21 cellular contexts compared by ENCODE assay signal in genomic region chr20:43843965-43844660, GRCh38.
DNase-seq lines count a peak whose midpoint lies in the region; ATAC-seq and TF ChIP-seq lines count a peak whose summit lies in the region.
"Had no signal": no experiment of that assay in that cellular context is flagged by ENCODE, and none has a peak within 500 bp of the region (broad histone marks: within the 10 kb centered on the region; RNA-seq: fewer than 3 reads in every experiment).

No MANE protein-coding gene starts in this region.

- no peak overlapping the region for H3K4me3 Mint-ChIP-seq in activated CD4-positive, alpha-beta T cell treated with anti-CD3 and anti-CD28 coated beads, Interleukin-2, amount 10 ng/mL, durations not matched to agents 7 days and 5 days
- H3K4me3 Mint-ChIP-seq in activated CD4-positive, alpha-beta T cell treated with anti-CD3 and anti-CD28 coated beads, Interleukin-2, amount 10 ng/mL, durations not matched to agents 24 days and 14 days = no peak overlapping the region
- H3K4me3 Mint-ChIP-seq in WTC11 = no peak overlapping the region
- H3K4me3 Mint-ChIP-seq: B cell; naive thymus-derived CD8-positive, alpha-beta T cell; stimulated activated naive CD8-positive, alpha-beta T cell treated with anti-CD3 and anti-CD28 coated beads, Interleukin-15, Interleukin-2, amounts not matched to agents 100 ng/mL and 50 ng/mL, for 24 hours; T-helper 1 cell treated with Interleukin-12 subunit alpha and Interleukin-12 subunit beta and Interleukin-4 antibody, amounts not matched to agents 30 μg/mL and 1 μg/mL, for 36 hours had no signal

- H3K14ac ChIP-seq in neuronal stem cell (ENCODE audit: low read length) = no peak overlapping the region

- H3K9ac ChIP-seq in KMS-11 (no peak overlapping the region), neuronal stem cell (ENCODE audit: low read depth, low read length, poor library complexity) (no peak overlapping the region)

- H3K4me2 ChIP-seq in KMS-11 (peak overlapping the region; percentile 52), neuronal stem cell (ENCODE audit: insufficient read depth, low read length, poor library complexity, severe bottlenecking) (no peak overlapping the region)

- no peaks in the 10 kb centered on the region for H3K36me3 Mint-ChIP-seq in activated CD4-positive, alpha-beta T cell treated with anti-CD3 and anti-CD28 coated beads, Interleukin-2, amount 10 ng/mL, durations not matched to agents 7 days and 5 days (ENCODE audit: low read depth)
- H3K36me3 Mint-ChIP-seq in activated CD4-positive, alpha-beta T cell treated with anti-CD3 and anti-CD28 coated beads, Interleukin-2, amount 10 ng/mL, durations not matched to agents 24 days and 14 days (ENCODE audit: low read depth) = no peaks in the 10 kb centered on the region
- no peaks in the 10 kb centered on the region for H3K36me3 Mint-ChIP-seq in WTC11
- H3K36me3 Mint-ChIP-seq: CD8-positive, alpha-beta memory T cell; naive thymus-derived CD8-positive, alpha-beta T cell had no signal

- H3K79me2 ChIP-seq in KMS-11 (ENCODE audit: insufficient read depth, low read depth) = no peaks in the 10 kb centered on the region

- H2BK120ac ChIP-seq in neuronal stem cell (ENCODE audit: low read depth, low read length) = peak overlapping the region; percentile 27

- ATAC-seq in WTC11 (no peak), HG02885 (IDR thresholded peaks at IDR 0.05; ENCODE audit: poor library complexity, unreplicated experiment) (no peak)
- ATAC-seq: naive thymus-derived CD8-positive, alpha-beta T cell; sciatic nerve had no signal

- TF ChIP-seq EP300 in tibial nerve (IDR thresholded peaks at IDR 0.05) = no peak

- peak overlapping the region; percentile 10 for H2AK5ac ChIP-seq in neuronal stem cell (ENCODE audit: low read depth, low read length)

- no peaks in the 10 kb centered on the region for H3K36me3 ChIP-seq in KMS-11 (ENCODE audit: insufficient read depth)
- no peaks in the 10 kb centered on the region for H3K36me3 ChIP-seq in brain microvascular endothelial cell (replicated peaks)
- H3K36me3 ChIP-seq in neuronal stem cell (replicated peaks in 1 of 2; ENCODE audit: control insufficient read depth in 2 of 2, insufficient read depth in 2 of 2, low read length in 2 of 2) = no peaks in the 10 kb centered on the region
- H3K36me3 ChIP-seq in tibial nerve = no peaks in the 10 kb centered on the region
- H3K36me3 ChIP-seq: heart right ventricle, MG63, thyroid gland had no signal

- no peak overlapping the region for H3K27ac ChIP-seq in KMS-11
- peak overlapping the region; percentile 13 for H3K27ac ChIP-seq in brain microvascular endothelial cell
- no peak overlapping the region for H3K27ac ChIP-seq in neuronal stem cell (replicated peaks; ENCODE audit: low read length)
- H3K27ac ChIP-seq in tibial nerve = no peak overlapping the region
- H3K27ac ChIP-seq: foreskin keratinocyte, heart right ventricle, thyroid gland had no signal

- no CpG with 5 or more reads among the region's 6 CpGs for WGBS in neuronal stem cell (ENCODE audit: extremely low coverage in 2 of 2, insufficient read length in 2 of 2, insufficient replicate concordance in 1 of 2), 2 donors
- 90 to 93% methylated on average over 6 of the region's 6 CpGs for WGBS in tibial nerve, 2 donors

- CTCF ChIA-PET in activated CD4-positive, alpha-beta T cell treated with anti-CD3 and anti-CD28 coated beads, Interleukin-2, amount 10 ng/mL, durations not matched to agents 7 days and 5 days (lab: Charles Lee) = interaction anchor here (0.7 to 1.4 kb wide), 2 partner anchors 96 to 236 kb away, joined by 3 read pairs; no protein-coding TSS in a partner anchor
- CTCF ChIA-PET in WTC11 (lab: Charles Lee) = interaction anchor here (0.9 to 1.6 kb wide), 2 partner anchors 94 to 236 kb away, joined by 3 to 5 read pairs; no protein-coding TSS in a partner anchor

- intact Hi-C loops in activated CD4-positive, alpha-beta T cell treated with anti-CD3 and anti-CD28 coated beads, Interleukin-2, amount 10 ng/mL, durations not matched to agents 24 days and 14 days (cut with micrococcal nuclease) = loop anchor here (10.0 kb wide), 1 partner anchor 231 kb away; no protein-coding TSS in a partner anchor

- no peak overlapping the region for H3K18ac ChIP-seq in neuronal stem cell (ENCODE audit: low read length)

- peaks cover 52% of the 10 kb centered on the region for H3K4me1 Mint-ChIP-seq in activated CD4-positive, alpha-beta T cell treated with anti-CD3 and anti-CD28 coated beads, Interleukin-2, amount 10 ng/mL, durations not matched to agents 7 days and 5 days
- H3K4me1 Mint-ChIP-seq in activated CD4-positive, alpha-beta T cell treated with anti-CD3 and anti-CD28 coated beads, Interleukin-2, amount 10 ng/mL, durations not matched to agents 24 days and 14 days = peaks cover 51% of the 10 kb centered on the region
- no peaks in the 10 kb centered on the region; the same call in 1 of the 2 replicates for H3K4me1 Mint-ChIP-seq in WTC11

- no peaks in the 10 kb centered on the region for H3K9me3 ChIP-seq in neuronal stem cell (replicated peaks in 1 of 2; ENCODE audit: control insufficient read depth in 2 of 2, insufficient read depth in 1 of 2, low read depth in 1 of 2, low read length in 2 of 2)
- H3K9me3 ChIP-seq in tibial nerve = no peaks in the 10 kb centered on the region
- H3K9me3 ChIP-seq: heart right ventricle, MG63, thyroid gland had no signal

- H3K27me3 Mint-ChIP-seq in activated CD4-positive, alpha-beta T cell treated with anti-CD3 and anti-CD28 coated beads, Interleukin-2, amount 10 ng/mL, durations not matched to agents 7 days and 5 days = no peaks in the 10 kb centered on the region
- H3K27me3 Mint-ChIP-seq in activated CD4-positive, alpha-beta T cell treated with anti-CD3 and anti-CD28 coated beads, Interleukin-2, amount 10 ng/mL, durations not matched to agents 24 days and 14 days = peaks cover 2% of the 10 kb centered on the region
- H3K27me3 Mint-ChIP-seq in WTC11 (ENCODE audit: low read depth) = no peaks in the 10 kb centered on the region; the same call in 1 of the 2 replicates
- H3K27me3 Mint-ChIP-seq: B cell had no signal

- no peaks in the 10 kb centered on the region for H3K9me3 Mint-ChIP-seq in activated CD4-positive, alpha-beta T cell treated with anti-CD3 and anti-CD28 coated beads, Interleukin-2, amount 10 ng/mL, durations not matched to agents 7 days and 5 days
- H3K9me3 Mint-ChIP-seq in activated CD4-positive, alpha-beta T cell treated with anti-CD3 and anti-CD28 coated beads, Interleukin-2, amount 10 ng/mL, durations not matched to agents 24 days and 14 days = no peaks in the 10 kb centered on the region
- H3K9me3 Mint-ChIP-seq in WTC11 = no peaks in the 10 kb centered on the region
- H3K9me3 Mint-ChIP-seq: CD8-positive, alpha-beta memory T cell; naive thymus-derived CD8-positive, alpha-beta T cell; stimulated activated naive CD8-positive, alpha-beta T cell treated with anti-CD3 and anti-CD28 coated beads, Interleukin-15, Interleukin-2, amounts not matched to agents 100 ng/mL and 50 ng/mL, for 24 hours; T-helper 1 cell treated with Interleukin-12 subunit alpha and Interleukin-12 subunit beta and Interleukin-4 antibody, amounts not matched to agents 30 μg/mL and 1 μg/mL, for 36 hours had no signal

- no peak overlapping the region for H4K91ac ChIP-seq in neuronal stem cell (ENCODE audit: low read depth, low read length, poor library complexity)

- peaks cover 81% of the 10 kb centered on the region for H3K4me1 ChIP-seq in KMS-11 (ENCODE audit: low read depth, poor library complexity, severe bottlenecking)
- H3K4me1 ChIP-seq in neuronal stem cell (ENCODE audit: control insufficient read depth in 2 of 2, insufficient read depth in 1 of 2, low read depth in 1 of 2, low read length in 2 of 2) = peaks cover 0 to 11% of the 10 kb centered on the region in 2 donors
- no peaks in the 10 kb centered on the region for H3K4me1 ChIP-seq in tibial nerve
- H3K4me1 ChIP-seq: thyroid gland had no signal

- no peak overlapping the region for H2AFZ ChIP-seq in KMS-11 (ENCODE audit: low read depth)
- H2AFZ ChIP-seq in neuronal stem cell (ENCODE audit: low read length) = no peak overlapping the region

- peak overlapping the region; percentile 5 for H3K23ac ChIP-seq in neuronal stem cell (ENCODE audit: low read depth, low read length, poor library complexity)

- POLR2A ChIA-PET in activated CD4-positive, alpha-beta T cell treated with anti-CD3 and anti-CD28 coated beads, Interleukin-2, amount 10 ng/mL, durations not matched to agents 7 days and 5 days (lab: Charles Lee) = interaction anchor here (0.5 kb wide), 1 partner anchor 36 kb away, joined by 3 read pairs; no protein-coding TSS in a partner anchor
- POLR2A ChIA-PET in WTC11 (lab: Charles Lee) = no interaction called here

- H4K20me1 ChIP-seq in KMS-11 (ENCODE audit: insufficient read depth) = no peaks in the 10 kb centered on the region

- H3K4ac ChIP-seq in neuronal stem cell (ENCODE audit: low read length) = no peak overlapping the region

- no peaks in the 10 kb centered on the region for H3K27me3 ChIP-seq in KMS-11 (ENCODE audit: insufficient read depth, low read depth)
- H3K27me3 ChIP-seq in brain microvascular endothelial cell (replicated peaks) = no peaks in the 10 kb centered on the region
- peaks cover 0 to 2% (median 0%) of the 10 kb centered on the region in 3 experiments for H3K27me3 ChIP-seq in neuronal stem cell (ENCODE audit: control insufficient read depth in 3 of 3, insufficient read depth in 3 of 3, low read depth in 1 of 3, low read length in 3 of 3)
- no peaks in the 10 kb centered on the region for H3K27me3 ChIP-seq in tibial nerve
- H3K27me3 ChIP-seq: foreskin keratinocyte, thyroid gland had no signal

- in situ Hi-C loops in brain microvascular endothelial cell (cut with HindIII; ENCODE audit: low pct_ligation_motif_present, low sequenced_read_pairs) = no loop called here

- peak overlapping the region; percentile 44 for H2BK12ac ChIP-seq in neuronal stem cell (ENCODE audit: low read length)

- no peak for DNase-seq in activated CD4-positive, alpha-beta T cell treated with anti-CD3 and anti-CD28 coated beads, Interleukin-2, amount 10 ng/mL, durations not matched to agents 7 days and 5 days
- no peak for DNase-seq in activated CD4-positive, alpha-beta T cell treated with anti-CD3 and anti-CD28 coated beads, Interleukin-2, amount 10 ng/mL, durations not matched to agents 24 days and 14 days
- DNase-seq in brain microvascular endothelial cell (no peak), neuronal stem cell (ENCODE audit: low spot score) (no peak), tibial nerve (ENCODE audit: low spot score in 2 of 2) (no peak), WTC11 (ENCODE audit: low spot score) (no peak)
- DNase-seq: 8988T; activated CD4-positive, alpha-beta T cell treated with anti-CD3 and anti-CD28 coated beads for 4 hours; activated effector memory CD4-positive, alpha-beta T cell treated with Interleukin-2 at 50 U/mL for 16 hours; CD8-positive, alpha-beta memory T cell; naive thymus-derived CD8-positive, alpha-beta T cell; thyroid gland had no signal

- H3K27ac Mint-ChIP-seq in activated CD4-positive, alpha-beta T cell treated with anti-CD3 and anti-CD28 coated beads, Interleukin-2, amount 10 ng/mL, durations not matched to agents 7 days and 5 days = peak overlapping the region; percentile 17
- no peak overlapping the region for H3K27ac Mint-ChIP-seq in activated CD4-positive, alpha-beta T cell treated with anti-CD3 and anti-CD28 coated beads, Interleukin-2, amount 10 ng/mL, durations not matched to agents 24 days and 14 days
- H3K27ac Mint-ChIP-seq in WTC11 = no peak overlapping the region
- H3K27ac Mint-ChIP-seq: B cell; stimulated activated naive CD8-positive, alpha-beta T cell treated with anti-CD3 and anti-CD28 coated beads, Interleukin-15, Interleukin-2, amounts not matched to agents 100 ng/mL and 50 ng/mL, for 24 hours; T-helper 1 cell treated with Interleukin-12 subunit alpha and Interleukin-12 subunit beta and Interleukin-4 antibody, amounts not matched to agents 30 μg/mL and 1 μg/mL, for 36 hours had no signal

- H2BK5ac ChIP-seq in neuronal stem cell (ENCODE audit: low read length) = peak overlapping the region; percentile 56

- no peak overlapping the region for H4K8ac ChIP-seq in neuronal stem cell (ENCODE audit: low read depth, low read length)

- no peak for TF ChIP-seq POLR2A in tibial nerve (IDR thresholded peaks at IDR 0.05)

- no peak overlapping the region for H2BK15ac ChIP-seq in neuronal stem cell (ENCODE audit: low read length)

- no peaks in the 10 kb centered on the region for H3K79me1 ChIP-seq in neuronal stem cell (ENCODE audit: low read depth, low read length)

- TF ChIP-seq CTCF in KMS-11 (conservative IDR thresholded peaks at IDR 0.05; ENCODE audit: low read depth, low read length) (no peak), brain microvascular endothelial cell (IDR thresholded peaks at IDR 0.05; ENCODE audit: low read depth, low read length, missing control alignments) (no peak), tibial nerve (IDR thresholded peaks at IDR 0.05) (no peak), WTC11 (IDR thresholded peaks at IDR 0.05) (no peak)

- H3K4me3 ChIP-seq in KMS-11 (IDR thresholded peaks at IDR 0.05; ENCODE audit: insufficient read depth, low read depth, low read length) (no peak overlapping the region), brain microvascular endothelial cell (ENCODE audit: low read depth, low read length) (no peak overlapping the region), neuronal stem cell (ENCODE audit: low read length in 2 of 2) (no peak overlapping the region), tibial nerve (no peak overlapping the region)
- H3K4me3 ChIP-seq: heart right ventricle, MG63, thyroid gland had no signal
